In genomic region chr2:27243391-27244130, GRCh38 we compare ENCODE assay signal across 1 cellular context.
TF ChIP-seq lines count a peak whose summit lies in the region.

No MANE protein-coding gene starts in this region.

TF ChIP-seq in K562, 482 proteins besides CTCF, POLR2A, EP300 and RAD21:
- no peak for TF ChIP-seq ZNF77 (CRISPR knock-in tag; IDR thresholded peaks at IDR 0.05)
- TF ChIP-seq HMGN3 (IDR thresholded peaks at IDR 0.05; ENCODE audit: borderline replicate concordance, extremely low read depth, insufficient read length, low read depth, low read length): no peak
- no peak for TF ChIP-seq TAF7 (tag; IDR thresholded peaks at IDR 0.05)
- TF ChIP-seq CBX1 (IDR thresholded peaks at IDR 0.05; ENCODE audit: low read depth): no peak
- no peak for TF ChIP-seq EHMT2 (IDR thresholded peaks at IDR 0.05)
- no peak for TF ChIP-seq ZNF398 (CRISPR knock-in tag; IDR thresholded peaks at IDR 0.05)
- no peak for TF ChIP-seq ZNF507 (tag; conservative IDR thresholded peaks at IDR 0.05)
- no peak for TF ChIP-seq BACH1 (tag; IDR thresholded peaks at IDR 0.05)
- TF ChIP-seq ZNF584 (CRISPR knock-in tag; IDR thresholded peaks at IDR 0.05; ENCODE audit: low read depth): no peak
- TF ChIP-seq POLR3A (IDR thresholded peaks at IDR 0.05; ENCODE audit: borderline replicate concordance, extremely low read depth, insufficient read depth, insufficient read length): no peak
- no peak for TF ChIP-seq FOXJ3 (CRISPR knock-in tag; IDR thresholded peaks at IDR 0.05)
- no peak for TF ChIP-seq BMI1 (IDR thresholded peaks at IDR 0.05; ENCODE audit: low read length)
- TF ChIP-seq ATF2 (CRISPR knock-in tag; IDR thresholded peaks at IDR 0.05): no peak
- no peak for TF ChIP-seq NR1H2 (CRISPR knock-in tag; IDR thresholded peaks at IDR 0.05)
- TF ChIP-seq TEAD1 (CRISPR knock-in tag; IDR thresholded peaks at IDR 0.05): no peak
- no peak for TF ChIP-seq HOXB6 (CRISPR knock-in tag; IDR thresholded peaks at IDR 0.05; ENCODE audit: borderline replicate concordance)
- TF ChIP-seq ATF4 (CRISPR knock-in tag; IDR thresholded peaks at IDR 0.05): no peak
- TF ChIP-seq MEF2A (IDR thresholded peaks at IDR 0.05; ENCODE audit: control insufficient read depth, low read depth, low read length): no peak
- no peak for TF ChIP-seq NCOA1 (IDR thresholded peaks at IDR 0.05; ENCODE audit: low read depth)
- no peak for TF ChIP-seq ZNF282 (CRISPR knock-in tag; IDR thresholded peaks at IDR 0.05)
